9 cellular contexts compared by ENCODE assay signal in the genomic region with DNA sequence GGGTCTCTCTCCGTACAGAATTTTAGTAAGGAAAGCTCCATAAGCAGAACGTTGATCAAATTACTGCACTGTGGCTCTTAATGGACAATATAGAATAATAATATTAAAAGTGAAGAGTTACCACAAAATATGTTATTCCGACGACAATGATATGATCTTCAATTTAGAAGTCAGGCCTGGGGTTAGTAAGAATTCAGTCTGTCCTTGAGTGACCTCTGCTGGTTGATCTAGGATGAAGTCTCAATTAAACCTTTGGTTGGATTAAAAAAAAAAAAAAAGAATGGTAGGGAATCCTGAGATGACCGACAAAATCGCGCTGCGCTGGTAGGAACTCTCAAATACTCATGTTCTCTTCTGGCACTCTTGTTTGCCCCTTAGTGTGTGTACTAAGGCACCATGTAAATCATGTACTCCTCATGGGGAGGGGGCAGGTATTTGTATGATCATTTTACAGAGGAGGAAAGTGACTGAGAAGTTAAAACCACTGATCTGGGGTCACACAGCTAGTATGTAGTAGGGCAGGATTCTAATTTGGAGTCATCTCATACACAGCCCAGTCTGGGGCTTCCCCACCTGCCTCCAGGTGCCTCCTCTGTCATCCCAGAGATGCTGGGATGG.
DNase-seq lines count a peak whose midpoint lies in the region; FAIRE-seq and TF ChIP-seq lines count a peak whose summit lies in the region.
"Had no signal": no experiment of that assay in that cellular context is flagged by ENCODE, and none has a peak within 500 bp of the region (broad histone marks: within the 10 kb centered on the region; RNA-seq: fewer than 3 reads in every experiment).

No MANE protein-coding gene starts in this region.

- no peak overlapping the region for H3K27ac ChIP-seq in OCI-LY3 (ENCODE audit: low read length)
- H3K27ac ChIP-seq: neutrophil had no signal

- H3K4me2 ChIP-seq in OCI-LY3 (ENCODE audit: low read length), result no peak overlapping the region

- H3K27me3 Mint-ChIP-seq in neural crest cell (ENCODE audit: low read depth), result peaks cover 4% of the 10 kb centered on the region
- H3K27me3 Mint-ChIP-seq in activated T-helper 1 cell treated with anti-CD3 and anti-CD28 coated beads, Interleukin-12 subunit alpha, Interleukin-12 subunit beta, Interleukin-2, Interleukin-4 antibody, amounts not matched to agents 30 ng/mL and 10 ng/mL and 1 ng/mL, durations not matched to agents 14 hours and 24 hours and 36 hours (ENCODE audit: insufficient read depth), result peaks cover 20% of the 10 kb centered on the region

- H3K36me3 Mint-ChIP-seq in neural crest cell (ENCODE audit: low read depth), result no peaks in the 10 kb centered on the region
- H3K36me3 Mint-ChIP-seq in activated T-helper 1 cell treated with anti-CD3 and anti-CD28 coated beads, Interleukin-12 subunit alpha, Interleukin-12 subunit beta, Interleukin-2, Interleukin-4 antibody, amounts not matched to agents 30 ng/mL and 10 ng/mL and 1 ng/mL, durations not matched to agents 14 hours and 24 hours and 36 hours (ENCODE audit: low read depth), result no peaks in the 10 kb centered on the region

- H3K27ac Mint-ChIP-seq in neural crest cell (ENCODE audit: unreplicated experiment), result no peak overlapping the region
- no peak overlapping the region for H3K27ac Mint-ChIP-seq in activated T-helper 1 cell treated with anti-CD3 and anti-CD28 coated beads, Interleukin-12 subunit alpha, Interleukin-12 subunit beta, Interleukin-2, Interleukin-4 antibody, amounts not matched to agents 30 ng/mL and 10 ng/mL and 1 ng/mL, durations not matched to agents 14 hours and 24 hours and 36 hours

- H3K4me1 Mint-ChIP-seq in neural crest cell, result peaks cover 20% of the 10 kb centered on the region
- no peaks in the 10 kb centered on the region for H3K4me1 Mint-ChIP-seq in activated T-helper 1 cell treated with anti-CD3 and anti-CD28 coated beads, Interleukin-12 subunit alpha, Interleukin-12 subunit beta, Interleukin-2, Interleukin-4 antibody, amounts not matched to agents 30 ng/mL and 10 ng/mL and 1 ng/mL, durations not matched to agents 14 hours and 24 hours and 36 hours (ENCODE audit: low read depth)

- intact Hi-C loops in activated T-helper 1 cell treated with anti-CD3 and anti-CD28 coated beads, Interleukin-12 subunit alpha, Interleukin-12 subunit beta, Interleukin-2, Interleukin-4 antibody, amounts not matched to agents 30 ng/mL and 10 ng/mL and 1 ng/mL, durations not matched to agents 14 hours and 24 hours and 36 hours (cut with micrococcal nuclease), result loop anchor here (1.0 to 2.0 kb wide), 2 partner anchors 130 to 465 kb away; no protein-coding TSS in a partner anchor

- no peak overlapping the region for H3K9ac ChIP-seq in OCI-LY3 (ENCODE audit: low read length)

- peak; percentile 49 for TF ChIP-seq CTCF in OCI-LY3 (IDR thresholded peaks at IDR 0.05; ENCODE audit: low read depth, low read length)
- TF ChIP-seq CTCF in epithelial cell of esophagus (IDR thresholded peaks at IDR 0.05; ENCODE audit: insufficient read depth, low read depth, low read length, missing control alignments), result peak; percentile 41
- peak; percentile 73 for TF ChIP-seq CTCF in neural crest cell (conservative IDR thresholded peaks at IDR 0.05)

- H3K36me3 ChIP-seq in OCI-LY3 (replicated peaks; ENCODE audit: low read depth, low read length), result no peaks in the 10 kb centered on the region
- H3K36me3 ChIP-seq: neutrophil had no signal

- H3K4me3 Mint-ChIP-seq in neural crest cell, result no peak overlapping the region
- H3K4me3 Mint-ChIP-seq in activated T-helper 1 cell treated with anti-CD3 and anti-CD28 coated beads, Interleukin-12 subunit alpha, Interleukin-12 subunit beta, Interleukin-2, Interleukin-4 antibody, amounts not matched to agents 30 ng/mL and 10 ng/mL and 1 ng/mL, durations not matched to agents 14 hours and 24 hours and 36 hours, result no peak overlapping the region

- FAIRE-seq in HTR-8/SVneo (lab: Jason Lieb, UNC), result no peak

- H3K4me1 ChIP-seq in OCI-LY3 (ENCODE audit: low read length), result peaks cover 8% of the 10 kb centered on the region

- no peaks in the 10 kb centered on the region for H3K79me2 ChIP-seq in OCI-LY3 (ENCODE audit: low read length)

- H3K9me3 ChIP-seq in OCI-LY3 (ENCODE audit: insufficient read depth, low read length), result no peaks in the 10 kb centered on the region
- H3K9me3 ChIP-seq: neutrophil had no signal

- no peaks in the 10 kb centered on the region for H3K9me3 Mint-ChIP-seq in neural crest cell
- no peaks in the 10 kb centered on the region for H3K9me3 Mint-ChIP-seq in activated T-helper 1 cell treated with anti-CD3 and anti-CD28 coated beads, Interleukin-12 subunit alpha, Interleukin-12 subunit beta, Interleukin-2, Interleukin-4 antibody, amounts not matched to agents 30 ng/mL and 10 ng/mL and 1 ng/mL, durations not matched to agents 14 hours and 24 hours and 36 hours

- no peak overlapping the region for H2AFZ ChIP-seq in OCI-LY3 (ENCODE audit: low read depth, low read length)

- H3K4me3 ChIP-seq in OCI-LY3 (ENCODE audit: low read length) (no peak overlapping the region), epithelial cell of esophagus (ENCODE audit: low read length) (no peak overlapping the region)

- no peaks in the 10 kb centered on the region for H4K20me1 ChIP-seq in OCI-LY3 (ENCODE audit: insufficient read depth, low read length)

- H3K27me3 ChIP-seq in OCI-LY3 (ENCODE audit: low read depth, low read length), result peaks cover 26% of the 10 kb centered on the region; the same call in 1 of the 2 replicates

- DNase-seq in DMS153 treated with DMSO at 0.1 percent for 48 hours (lab: John Stamatoyannopoulos, UW; ENCODE audit: unreplicated experiment), result peak; percentile 83
- DNase-seq in HTR-8/SVneo (ENCODE audit: insufficient read length, low spot score), result peak; percentile 20
- DNase-seq in epithelial cell of esophagus (ENCODE audit: low read depth), result peak; percentile 50
- peak; percentile 21 for DNase-seq in neural crest cell (ENCODE audit: low read depth, low spot score)
- no peak for DNase-seq in activated CD4-positive, CD25-positive, alpha-beta regulatory T cell (lab: John Stamatoyannopoulos, UW)
- no peak for DNase-seq in mesenteric fat pad (ENCODE audit: low spot score)
- DNase-seq in activated T-helper 1 cell treated with anti-CD3 and anti-CD28 coated beads, Interleukin-12 subunit alpha, Interleukin-12 subunit beta, Interleukin-2, Interleukin-4 antibody, amounts not matched to agents 30 ng/mL and 10 ng/mL and 1 ng/mL, durations not matched to agents 14 hours and 24 hours and 36 hours (ENCODE audit: low spot score), result no peak

Comparison
In these comparisons a context has a peak if more than half of its experiments do, and no peak if none do; other contexts are left out.
1. DNase-seq: peak in DMS153 treated with DMSO at 0.1 percent for 48 hours (single experiment), HTR-8/SVneo (single experiment), epithelial cell of esophagus (single experiment) and neural crest cell (single experiment); none in activated CD4-positive, CD25-positive, alpha-beta regulatory T cell (0 of 4), mesenteric fat pad (single experiment) and activated T-helper 1 cell treated with anti-CD3 and anti-CD28 coated beads, Interleukin-12 subunit alpha, Interleukin-12 subunit beta, Interleukin-2, Interleukin-4 antibody, amounts not matched to agents 30 ng/mL and 10 ng/mL and 1 ng/mL, durations not matched to agents 14 hours and 24 hours and 36 hours (single experiment).
2. Peak in every context shown above with its lines, with median percentiles within 50 percentile points of each other: CTCF ChIP-seq.